In genomic region chr1:54081306-54082270, GRCh38 we compare ENCODE assay signal across 8 cellular contexts. TPM values are rescaled to one million over a fixed set of nuclear protein-coding genes. Genes with fewer than 3 reads are reported as not detected.
DNase-seq lines count a peak whose midpoint lies in the region; ATAC-seq, FAIRE-seq and TF ChIP-seq lines count a peak whose summit lies in the region.

No MANE protein-coding gene starts in this region.

- no peak overlapping the region for H2AFZ ChIP-seq in HepG2 (ENCODE audit: low read length)

- no TSS peak for BruUV-seq in HepG2 (replicated peaks; lab: Mats Ljungman, UMichigan)

- H3K9me3 Mint-ChIP-seq in activated B cell treated with CpG ODN at 0.5 μM for 24 hours, result no peaks in the 10 kb centered on the region

- H3K27ac ChIP-seq in HepG2 (ENCODE audit: extremely low read length, insufficient read depth, low read length), result peak overlapping the region; percentile 61

- H3K4me1 Mint-ChIP-seq in activated B cell treated with CpG ODN at 0.5 μM for 24 hours, result no peaks in the 10 kb centered on the region

- peak overlapping the region; percentile 58 for H3K4me2 ChIP-seq in HepG2 (ENCODE audit: low read depth, low read length)

- H3K4me3 ChIP-seq in HepG2 (replicated peaks in 1 of 3; ENCODE audit: insufficient read depth in 1 of 3, low read depth in 2 of 3, low read length in 3 of 3), result no peak overlapping the region

- no peaks in the 10 kb centered on the region for H3K79me2 ChIP-seq in HepG2 (ENCODE audit: insufficient read depth, low read length)

- no peak overlapping the region for H3K27ac Mint-ChIP-seq in activated B cell treated with CpG ODN at 0.5 μM for 24 hours

- intact Hi-C loops in activated B cell treated with CpG ODN at 0.5 μM for 24 hours (cut with micrococcal nuclease) (loop anchor here (1.0 kb wide), 2 partner anchors 11 to 220 kb away; no protein-coding TSS in a partner anchor), HepG2 (cut with micrococcal nuclease; ENCODE audit: unreplicated experiment) (loop anchor here (1.0 kb wide), 2 partner anchors 11 to 89 kb away; no protein-coding TSS in a partner anchor)

- TF ChIP-seq EP300 in HepG2 (IDR thresholded peaks at IDR 0.05; ENCODE audit: low read depth in 2 of 2, low read length in 2 of 2) (no peak), HepG2 (CRISPR knock-in tag; IDR thresholded peaks at IDR 0.05; ENCODE audit: borderline replicate concordance) (no peak)

- H3K9me3 ChIP-seq in HepG2 (ENCODE audit: low read length), result no peaks in the 10 kb centered on the region

- no peak for TF ChIP-seq CTCF in activated B cell treated with CpG ODN at 0.5 μM for 24 hours (IDR thresholded peaks at IDR 0.05)
- TF ChIP-seq CTCF in HepG2 (CRISPR knock-in tag; IDR thresholded peaks at IDR 0.05), result peak; percentile 95

- POLR2A ChIA-PET in activated B cell treated with CpG ODN at 0.5 μM for 24 hours (lab: Charles Lee) (no interaction called here), HepG2 (lab: Yijun Ruan, JAX) (interaction anchor here (0.8 to 2.5 kb wide), 10 partner anchors 10 to 805 kb away, joined by 3 to 15 read pairs (median 6); partner anchors contain the start of genes CYB5RL, DHCR24, LDLRAD1 and MRPL37)

- FAIRE-seq in HepG2 (lab: Jason Lieb, UNC), result peak; percentile 89

- H3K9ac ChIP-seq in HepG2 (ENCODE audit: insufficient read depth, low read depth, low read length), result no peak overlapping the region

- H3K27me3 ChIP-seq in HepG2 (ENCODE audit: control insufficient read depth in 1 of 2, insufficient read depth in 2 of 2, low read length in 2 of 2), result no peaks in the 10 kb centered on the region

- H3K36me3 ChIP-seq in HepG2 (replicated peaks in 1 of 2; ENCODE audit: control insufficient read depth in 1 of 2, insufficient read depth in 2 of 2, low read length in 2 of 2), result no peaks in the 10 kb centered on the region

- peak; percentile 88 for TF ChIP-seq RAD21 in HepG2 (CRISPR knock-in tag; IDR thresholded peaks at IDR 0.05)

- no peak for TF ChIP-seq POLR2A in HepG2 (IDR thresholded peaks at IDR 0.05; ENCODE audit: insufficient read depth in 1 of 2, low read depth in 2 of 2, low read length in 2 of 2)

- CTCF ChIA-PET in activated B cell treated with CpG ODN at 0.5 μM for 24 hours (lab: Charles Lee) (interaction anchor here (0.7 to 3.1 kb wide), 7 partner anchors 10 to 221 kb away, joined by 3 to 16 read pairs (median 3); partner anchors contain the start of genes TCEANC2 and TMEM59), HepG2 (lab: Yijun Ruan, JAX; ENCODE audit: low intra/inter-chr PET ratio, low total read pairs) (interaction anchor here (0.6 to 4.2 kb wide), 5 partner anchors 12 to 408 kb away, joined by 3 to 92 read pairs (median 3); no protein-coding TSS in a partner anchor)

- WGBS in HepG2 (ENCODE audit: low lambda C conversion rate), result 48% methylated on average over 8 of the region's 8 CpGs

- in situ Hi-C loops in HepG2 (cut with HindIII; ENCODE audit: extremely low pct_ligation_motif_present, low pct_unique_long_range_greater_than_20kb), result no loop called here

- peaks cover 53% of the 10 kb centered on the region for H3K4me1 ChIP-seq in HepG2 (ENCODE audit: insufficient read depth, low read length)

- H4K20me1 ChIP-seq in HepG2 (ENCODE audit: insufficient read depth, low read length), result no peaks in the 10 kb centered on the region

- H3K27me3 Mint-ChIP-seq in activated B cell treated with CpG ODN at 0.5 μM for 24 hours, result no peaks in the 10 kb centered on the region

- H3K36me3 Mint-ChIP-seq in activated B cell treated with CpG ODN at 0.5 μM for 24 hours (ENCODE audit: low read depth), result peaks cover 22% of the 10 kb centered on the region

- peak; percentile 68 for ATAC-seq in GM21786 (IDR thresholded peaks at IDR 0.05; ENCODE audit: unreplicated experiment)
- ATAC-seq in activated B cell treated with CpG ODN at 0.5 μM for 24 hours (ENCODE audit: low read depth), result peak; percentile 62
- ATAC-seq in HepG2, result peak; percentile 98
- no peak for ATAC-seq in GM18873 (IDR thresholded peaks at IDR 0.05; ENCODE audit: low FRiP score, unreplicated experiment)

- no peak overlapping the region for H3K4me3 Mint-ChIP-seq in activated B cell treated with CpG ODN at 0.5 μM for 24 hours

- DNase-seq in DMS 273 treated with DMSO at 0.1 percent for 48 hours (lab: John Stamatoyannopoulos, UW) (peak; percentile 66), NCI-H1105 (lab: John Stamatoyannopoulos, UW) (peak; percentile 19), activated B cell treated with CpG ODN at 0.5 μM for 24 hours (peak; percentile 19), HepG2 (ENCODE audit: low spot score) (peak; percentile 87)
- peak; percentile 41 for DNase-seq in central memory CD4-positive, alpha-beta T cell
- DNase-seq in stimulated activated CD4-positive, alpha-beta T cell treated with anti-CD3 and anti-CD28 coated beads, TNF-alpha, amount 100 ng/mL, for 24 hours (ENCODE audit: low read depth in 3 of 3), result peak; percentile 12 to 54 (median 29)

TF ChIP-seq in HepG2, 621 proteins besides CTCF, POLR2A, EP300 and RAD21 (continues in another document):
- TF ChIP-seq MAF1 (CRISPR knock-in tag; IDR thresholded peaks at IDR 0.05; ENCODE audit: borderline replicate concordance) (no peak), ETV5 (CRISPR knock-in tag; IDR thresholded peaks at IDR 0.05; ENCODE audit: borderline replicate concordance) (peak; percentile 36; the same call in 1 of the 2 replicates), POGK (CRISPR knock-in tag; conservative IDR thresholded peaks at IDR 0.05) (0 out of 2 replicates have a peak, but pooled peaks have one; percentile 39), SRSF1 (optimal IDR thresholded peaks at IDR 0.05; ENCODE audit: low read depth, low read length) (no peak)

RNA-seq across cellular contexts. Expression of gene TCEANC2, which starts 28.2 kb away (rescaled TPM):
- 7.3 and 8.1 TPM in 2 replicates for total RNA-seq in activated B cell treated with CpG ODN at 0.5 μM for 24 hours
- 5.0 and 6.1 TPM in 2 replicates for total RNA-seq in HepG2 (2016; rRNA removed; fragmentation: Illumina TruSeq; extraction: Trizol)
- 0.51 and 0.88 TPM in 2 replicates for total RNA-seq in HepG2 (2016; cell fraction: cytosol; rRNA removed; fragmentation: Illumina TruSeq; extraction: Trizol; ENCODE audit: low read depth)
- 4.8 and 6.8 TPM in 2 replicates for total RNA-seq in HepG2 (2016; cell fraction: insoluble cytoplasmic fraction; rRNA removed; fragmentation: Illumina TruSeq; extraction: Trizol)
- 1.6 and 1.8 TPM in 2 replicates for total RNA-seq in HepG2 (2016; cell fraction: membrane; rRNA removed; fragmentation: Illumina TruSeq; extraction: Trizol)
- 2.0 and 3.7 TPM in 2 replicates for total RNA-seq in HepG2 (2016; cell fraction: nucleus; rRNA removed; fragmentation: Illumina TruSeq; extraction: Trizol)
- 3.6 and 3.8 TPM in 2 replicates for polyA plus RNA-seq in HepG2 (2011; rRNA removed)
- 2.2 and 2.3 TPM in 2 replicates for polyA plus RNA-seq in HepG2 (2011; cell fraction: cytosol; rRNA removed)
- 3.6 and 4.3 TPM in 2 replicates for polyA plus RNA-seq in HepG2 (2011; cell fraction: nucleus; rRNA removed)
- 1.6 and 2.4 TPM in 2 replicates for polyA plus RNA-seq in HepG2 (2012)
- polyA plus RNA-seq in HepG2 (2016; cell fraction: cytosol; fragmentation: Illumina TruSeq; extraction: Trizol; ENCODE audit: low read depth), result 0.37 and 0.94 TPM in 2 replicates
- 5.2 and 8.7 TPM in 2 replicates for polyA plus RNA-seq in HepG2 (2016; cell fraction: insoluble cytoplasmic fraction; fragmentation: Illumina TruSeq; extraction: Trizol; ENCODE audit: low read depth)
- 1.3 and 1.5 TPM in 2 replicates for polyA plus RNA-seq in HepG2 (2016; cell fraction: membrane; fragmentation: Illumina TruSeq; extraction: Trizol; ENCODE audit: low read depth)
- polyA plus RNA-seq in HepG2 (2016; cell fraction: nucleus; fragmentation: Illumina TruSeq; extraction: Trizol; ENCODE audit: insufficient read depth, low read depth), result 3.7 and 5.4 TPM in 2 replicates
- 4.6 and 9.1 TPM in 2 replicates for polyA minus RNA-seq in HepG2 (2011; rRNA and poly(A)+ RNA removed; ENCODE audit: low replicate concordance)
- 1.5 and 2.2 TPM in 2 replicates for polyA minus RNA-seq in HepG2 (2011; cell fraction: cytosol; rRNA and poly(A)+ RNA removed)
- polyA minus RNA-seq in HepG2 (2011; cell fraction: nucleus; rRNA and poly(A)+ RNA removed), result 4.4 and 5.6 TPM in 2 replicates

RNA-seq across cellular contexts. Expression of gene TMEM59, which starts 28.6 kb away (rescaled TPM):
- total RNA-seq in activated B cell treated with CpG ODN at 0.5 μM for 24 hours (103 and 123 TPM in 2 replicates), HepG2 (2016; rRNA removed; fragmentation: Illumina TruSeq; extraction: Trizol) (98.2 and 147 TPM in 2 replicates)
- 69.6 and 74.1 TPM in 2 replicates for total RNA-seq in HepG2 (2016; cell fraction: cytosol; rRNA removed; fragmentation: Illumina TruSeq; extraction: Trizol; ENCODE audit: low read depth)
- 103 and 155 TPM in 2 replicates for total RNA-seq in HepG2 (2016; cell fraction: insoluble cytoplasmic fraction; rRNA removed; fragmentation: Illumina TruSeq; extraction: Trizol)
- 71.1 and 72.1 TPM in 2 replicates for total RNA-seq in HepG2 (2016; cell fraction: membrane; rRNA removed; fragmentation: Illumina TruSeq; extraction: Trizol)
- 118 and 122 TPM in 2 replicates for total RNA-seq in HepG2 (2016; cell fraction: nucleus; rRNA removed; fragmentation: Illumina TruSeq; extraction: Trizol)
- polyA plus RNA-seq in HepG2 (2011; rRNA removed), result 354 and 363 TPM in 2 replicates
- polyA plus RNA-seq in HepG2 (2011; cell fraction: cytosol; rRNA removed), result 200 and 292 TPM in 2 replicates
- polyA plus RNA-seq in HepG2 (2011; cell fraction: nucleus; rRNA removed), result 51.7 and 67.8 TPM in 2 replicates
- 215 and 233 TPM in 2 replicates for polyA plus RNA-seq in HepG2 (2012)
- polyA plus RNA-seq in HepG2 (2016; cell fraction: cytosol; fragmentation: Illumina TruSeq; extraction: Trizol; ENCODE audit: low read depth), result 60.3 and 66.9 TPM in 2 replicates
- 85.0 and 92.7 TPM in 2 replicates for polyA plus RNA-seq in HepG2 (2016; cell fraction: insoluble cytoplasmic fraction; fragmentation: Illumina TruSeq; extraction: Trizol; ENCODE audit: low read depth)
- polyA plus RNA-seq in HepG2 (2016; cell fraction: membrane; fragmentation: Illumina TruSeq; extraction: Trizol; ENCODE audit: low read depth), result 53.7 and 61.9 TPM in 2 replicates
- polyA plus RNA-seq in HepG2 (2016; cell fraction: nucleus; fragmentation: Illumina TruSeq; extraction: Trizol; ENCODE audit: insufficient read depth, low read depth), result 154 and 158 TPM in 2 replicates
- polyA minus RNA-seq in HepG2 (2011; rRNA and poly(A)+ RNA removed; ENCODE audit: low replicate concordance), result 163 and 204 TPM in 2 replicates
- polyA minus RNA-seq in HepG2 (2011; cell fraction: cytosol; rRNA and poly(A)+ RNA removed), result 93.6 and 117 TPM in 2 replicates
- polyA minus RNA-seq in HepG2 (2011; cell fraction: nucleus; rRNA and poly(A)+ RNA removed), result 36.6 and 61.8 TPM in 2 replicates

Comparison
In these comparisons a context has a peak if more than half of its experiments do, and no peak if none do; other contexts are left out.
1. DNase-seq: peak in every context shown above with its lines; median percentile 87 in HepG2; 66 in DMS 273 treated with DMSO at 0.1 percent for 48 hours; 41 in central memory CD4-positive, alpha-beta T cell; 29 in stimulated activated CD4-positive, alpha-beta T cell treated with anti-CD3 and anti-CD28 coated beads, TNF-alpha, amount 100 ng/mL, for 24 hours; 19 in NCI-H1105; 19 in activated B cell treated with CpG ODN at 0.5 μM for 24 hours.